21 cellular contexts compared by ENCODE assay signal in the genomic region with DNA sequence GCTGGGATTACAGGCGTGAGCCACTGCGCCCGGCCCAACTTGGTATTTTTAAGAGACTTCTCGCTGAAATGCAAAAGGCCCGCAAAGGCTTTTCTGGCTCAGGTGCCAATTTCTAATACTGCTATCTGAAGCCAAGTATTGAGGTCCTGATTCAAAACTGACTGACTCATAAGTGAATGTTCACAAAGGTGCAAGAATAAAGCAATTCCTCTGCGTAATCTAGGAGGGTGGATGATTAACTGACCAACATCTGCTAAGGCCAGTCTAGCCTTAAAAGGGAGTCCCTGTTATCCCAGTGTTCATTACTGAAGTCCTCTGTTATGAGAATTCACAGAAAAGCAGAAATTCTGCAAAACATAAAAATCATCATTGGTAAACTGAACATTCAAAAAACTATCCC.
A peak's percentile ranks its signal among the peaks of the same experiment; 100 is the strongest.
DNase-seq lines count a peak whose midpoint lies in the region; ATAC-seq, FAIRE-seq and TF ChIP-seq lines count a peak whose summit lies in the region.
"Had no signal": no experiment of that assay in that cellular context is flagged by ENCODE, and none has a peak within 500 bp of the region (broad histone marks: within the 10 kb centered on the region; RNA-seq: fewer than 3 reads in every experiment).

No MANE protein-coding gene starts in this region.

- WGBS in esophagus squamous epithelium, 2 donors, result 13 to 73% methylated on average over 3 to 6 of the region's 6 CpGs
- 90 to 96% (median 91%) methylated on average over 6 of the region's 6 CpGs for WGBS in small intestine, 3 donors

- H3K4me2 ChIP-seq in keratinocyte (ENCODE audit: control insufficient read depth, extremely low read depth, insufficient read depth, low read depth, low read length), result peak overlapping the region; percentile 8

- peaks cover 34% of the 10 kb centered on the region for H3K79me2 ChIP-seq in keratinocyte (ENCODE audit: control insufficient read depth, insufficient read depth, low read length)

- H3K36me3 ChIP-seq in keratinocyte (ENCODE audit: control insufficient read depth in 2 of 2, extremely low read depth in 1 of 2, insufficient read depth in 2 of 2, low read length in 2 of 2) (no peaks in the 10 kb centered on the region), esophagus squamous epithelium (no peaks in the 10 kb centered on the region), small intestine (ENCODE audit: control insufficient read depth in 2 of 2, insufficient read depth in 2 of 2, low read length in 2 of 2) (no peaks in the 10 kb centered on the region)
- no peaks in the 10 kb centered on the region for H3K36me3 ChIP-seq in effector memory CD4-positive, alpha-beta T cell (ENCODE audit: control insufficient read depth, insufficient read depth, low read length)
- H3K36me3 ChIP-seq: thoracic aorta had no signal

- no peaks in the 10 kb centered on the region for H4K20me1 ChIP-seq in keratinocyte (ENCODE audit: control insufficient read depth, extremely low read depth, insufficient read depth, low read length)

- dilution Hi-C loops in keratinocyte (cut with MboI; ENCODE audit: extremely low pct_ligation_motif_present, low sequenced_read_pairs), result no loop called here

- no peaks in the 10 kb centered on the region for H3K9me1 ChIP-seq in keratinocyte (ENCODE audit: control insufficient read depth, extremely low read depth, insufficient read depth, low read length)

- TF ChIP-seq CTCF in keratinocyte (optimal IDR thresholded peaks at IDR 0.05 in 1 of 3, IDR thresholded peaks at IDR 0.05 in 1 of 3, conservative IDR thresholded peaks at IDR 0.05 in 1 of 3; ENCODE audit: extremely low read depth in 1 of 3, insufficient read depth in 2 of 3, low read length in 3 of 3), result no peak
- TF ChIP-seq CTCF in esophagus squamous epithelium (IDR thresholded peaks at IDR 0.05), result no peak

- intact Hi-C loops in esophagus squamous epithelium (cut with DNase I), result no loop called here

- no peak for FAIRE-seq in keratinocyte (lab: Jason Lieb, UNC)
- no peak for FAIRE-seq in small intestine (lab: Jason Lieb, UNC)

- peak; percentile 81 for DNase-seq in amniotic epithelial cell (ENCODE audit: low read depth)
- peak; percentile 25 for DNase-seq in keratinocyte (ENCODE audit: low read depth, low spot score)
- DNase-seq in NCI-H1092 (lab: John Stamatoyannopoulos, UW), result no peak
- DNase-seq in effector memory CD4-positive, alpha-beta T cell, result no peak
- no peak for DNase-seq in esophagus squamous epithelium (lab: John Stamatoyannopoulos, UW)
- no peak for DNase-seq in small intestine
- DNase-seq: activated CD4-positive, CD25-positive, alpha-beta regulatory T cell treated with anti-CD3 and anti-CD28 coated beads, Interleukin-2, amount 50 U/mL, for 72 hours; activated CD8-positive, alpha-beta memory T cell treated with anti-CD3 and anti-CD28 coated beads, Interleukin-2, amount 50 U/mL, for 48 hours; activated naive CD8-positive, alpha-beta T cell treated with anti-CD3 and anti-CD28 coated beads, Interleukin-2, amount 10 ng/mL, durations not matched to agents 7 days and 5 days; AML-193; DMS79; left ventricle myocardium superior; naive thymus-derived CD4-positive, alpha-beta T cell; NCI-H1694; NCI-H526 treated with DMSO at 0.1 percent for 48 hours; retina; stimulated activated CD4-positive, alpha-beta T cell treated with anti-CD3 and anti-CD28 coated beads, Interleukin-1b, Interleukin-23, amount 100 ng/mL, for 48 hours; T-cell had no signal

- peak; percentile 48 for ATAC-seq in GM18858 (IDR thresholded peaks at IDR 0.05; ENCODE audit: unreplicated experiment)
- peak; percentile 60 for ATAC-seq in HG03175 (IDR thresholded peaks at IDR 0.05; ENCODE audit: unreplicated experiment)
- ATAC-seq: left ventricle myocardium superior; naive thymus-derived CD4-positive, alpha-beta T cell; T-cell had no signal

- H3K27me3 ChIP-seq in keratinocyte (ENCODE audit: control insufficient read depth, extremely low read depth, insufficient read depth, low read length), result no peaks in the 10 kb centered on the region
- no peaks in the 10 kb centered on the region for H3K27me3 ChIP-seq in effector memory CD4-positive, alpha-beta T cell (replicated peaks; ENCODE audit: control insufficient read depth, insufficient read depth, low read length, poor library complexity, severe bottlenecking)
- H3K27me3 ChIP-seq in esophagus squamous epithelium, result no peaks in the 10 kb centered on the region
- H3K27me3 ChIP-seq in small intestine (ENCODE audit: control insufficient read depth in 2 of 2, insufficient read depth in 2 of 2, low read length in 2 of 2), result no peaks in the 10 kb centered on the region

- no peak for TF ChIP-seq POLR2A in esophagus squamous epithelium (IDR thresholded peaks at IDR 0.05)

- H3K27ac ChIP-seq in keratinocyte (ENCODE audit: control insufficient read depth, insufficient read depth, low read length) (peak overlapping the region; percentile 45), esophagus squamous epithelium (no peak overlapping the region), small intestine (ENCODE audit: low read depth in 1 of 2, low read length in 1 of 2) (no peak overlapping the region)
- H3K27ac ChIP-seq in effector memory CD4-positive, alpha-beta T cell (ENCODE audit: insufficient read depth, low read length, poor library complexity, severe bottlenecking), result no peak overlapping the region
- H3K27ac ChIP-seq: thoracic aorta had no signal

- H2AFZ ChIP-seq in keratinocyte (ENCODE audit: control insufficient read depth, low read length), result no peak overlapping the region

- H3K9me3 ChIP-seq in keratinocyte (ENCODE audit: control insufficient read depth, low read depth, low read length) (no peaks in the 10 kb centered on the region), esophagus squamous epithelium (no peaks in the 10 kb centered on the region), small intestine (ENCODE audit: control insufficient read depth, low read depth) (no peaks in the 10 kb centered on the region)
- H3K9me3 ChIP-seq in effector memory CD4-positive, alpha-beta T cell (ENCODE audit: control insufficient read depth, low read length), result no peaks in the 10 kb centered on the region
- H3K9me3 ChIP-seq: thoracic aorta had no signal

- no peak overlapping the region for H3K4me3 ChIP-seq in keratinocyte (ENCODE audit: control insufficient read depth in 2 of 3, extremely low read depth in 1 of 3, insufficient read depth in 2 of 3, low read depth in 1 of 3, low read length in 3 of 3)
- H3K4me3 ChIP-seq in effector memory CD4-positive, alpha-beta T cell (ENCODE audit: insufficient read depth, low read depth, low read length, poor library complexity, severe bottlenecking), result no peak overlapping the region
- H3K4me3 ChIP-seq in esophagus squamous epithelium, result no peak overlapping the region
- H3K4me3 ChIP-seq in small intestine (ENCODE audit: low read depth in 1 of 2, low read length in 2 of 2), result no peak overlapping the region
- H3K4me3 ChIP-seq: thoracic aorta had no signal

- no peak overlapping the region for H3K9ac ChIP-seq in keratinocyte (ENCODE audit: control insufficient read depth, extremely low read depth, insufficient read depth, low read length)

- H3K4me1 ChIP-seq in keratinocyte (ENCODE audit: control insufficient read depth, extremely low read depth, insufficient read depth, low read length), result peaks cover 8% of the 10 kb centered on the region
- no peaks in the 10 kb centered on the region for H3K4me1 ChIP-seq in effector memory CD4-positive, alpha-beta T cell (ENCODE audit: control insufficient read depth, insufficient read depth, low read length, poor library complexity, severe bottlenecking)
- peaks cover 0 to 6% (median 0%) of the 10 kb centered on the region in 3 donors for H3K4me1 ChIP-seq in esophagus squamous epithelium
- H3K4me1 ChIP-seq in small intestine (ENCODE audit: control insufficient read depth in 2 of 2, insufficient read depth in 1 of 2, low read depth in 1 of 2, low read length in 1 of 2), result no peaks in the 10 kb centered on the region

Comparison
In these comparisons a context has a peak if more than half of its experiments do, and no peak if none do; other contexts are left out.
1. DNase-seq: peak in amniotic epithelial cell (single experiment) and keratinocyte (single experiment); none in NCI-H1092 (single experiment), effector memory CD4-positive, alpha-beta T cell (0 of 3), esophagus squamous epithelium (single experiment) and small intestine (single experiment).